In the genomic region with DNA sequence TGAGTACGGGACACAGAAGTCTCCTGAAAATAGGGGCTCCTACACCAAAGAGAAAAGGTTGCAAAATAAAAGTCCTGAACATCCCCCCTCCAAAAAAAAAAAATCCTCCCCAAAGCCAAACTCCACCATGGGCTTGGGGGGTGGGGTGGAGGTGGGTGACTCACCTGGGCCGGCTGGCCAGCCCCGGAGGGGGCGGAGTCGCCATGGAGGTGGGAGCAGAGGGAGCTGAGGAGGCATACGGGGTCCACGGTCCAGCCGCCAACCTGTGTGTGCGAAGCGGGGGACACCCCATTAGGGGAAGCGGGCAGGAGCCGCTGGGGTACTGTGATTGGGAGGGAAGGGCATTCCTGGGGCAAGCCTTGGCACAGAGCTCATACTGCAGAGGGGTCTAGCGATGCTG, we compare ENCODE assay signal across 22 cellular contexts. TPM values are rescaled to one million over a fixed set of nuclear protein-coding genes. Genes with fewer than 3 reads are reported as not detected.
A peak's percentile ranks its signal among the peaks of the same experiment; 100 is the strongest.
DNase-seq lines count a peak whose midpoint lies in the region; ATAC-seq, FAIRE-seq and TF ChIP-seq lines count a peak whose summit lies in the region.
"Had no signal": no experiment of that assay in that cellular context is flagged by ENCODE, and none has a peak within 500 bp of the region (broad histone marks: within the 10 kb centered on the region; RNA-seq: fewer than 3 reads in every experiment).

No MANE protein-coding gene starts in this region.

- no peak for TF ChIP-seq POLR2A in H1 (IDR thresholded peaks at IDR 0.05; ENCODE audit: control extremely low read depth in 1 of 2, low read depth in 2 of 2, low read length in 2 of 2)

- H2BK20ac ChIP-seq in H1 (ENCODE audit: low read length) = no peak overlapping the region

- no peak overlapping the region for H2BK5ac ChIP-seq in H1 (ENCODE audit: low read depth, low read length)
- H2BK5ac ChIP-seq in neuronal stem cell (ENCODE audit: low read length) = no peak overlapping the region

- H3K4me1 ChIP-seq in GM23338 (ENCODE audit: insufficient read depth) (peaks cover 31% of the 10 kb centered on the region), HUES6 (ENCODE audit: control insufficient read depth, insufficient read depth, low read length) (peaks cover 43% of the 10 kb centered on the region), H1 (replicated peaks in 1 of 4; ENCODE audit: control insufficient read depth in 3 of 4, insufficient read depth in 4 of 4, low read length in 3 of 4) (peaks cover 13 to 33% (median 20%) of the 10 kb centered on the region in 4 experiments), neuronal stem cell (ENCODE audit: control insufficient read depth in 2 of 2, insufficient read depth in 1 of 2, low read depth in 1 of 2, low read length in 2 of 2) (peaks cover 27 to 36% of the 10 kb centered on the region in 2 donors)
- H3K4me1 ChIP-seq: HAP-1 had no signal

- no peak overlapping the region for H3K27ac Mint-ChIP-seq in GM23338
- no peak overlapping the region for H3K27ac Mint-ChIP-seq in activated T-helper 1 cell treated with anti-CD3 and anti-CD28 coated beads, Interleukin-12 subunit alpha, Interleukin-12 subunit beta, Interleukin-2, Interleukin-4 antibody, amounts not matched to agents 30 ng/mL and 10 ng/mL and 1 ng/mL, durations not matched to agents 14 hours and 24 hours and 36 hours
- H3K27ac Mint-ChIP-seq: CD4-positive, CD25-positive, alpha-beta regulatory T cell; CD8-positive, alpha-beta memory T cell had no signal

- H3K9me2 ChIP-seq in GM23338 (ENCODE audit: insufficient read depth) = no peaks in the 10 kb centered on the region

- no peak for TF ChIP-seq RAD21 in H1 (IDR thresholded peaks at IDR 0.05 in 1 of 2, conservative IDR thresholded peaks at IDR 0.05 in 1 of 2; ENCODE audit: low read depth in 2 of 2, low read length in 2 of 2)

- H4K8ac ChIP-seq in H1 (ENCODE audit: extremely low read depth, insufficient read depth, low read length) = no peak overlapping the region
- H4K8ac ChIP-seq in neuronal stem cell (ENCODE audit: low read depth, low read length) = no peak overlapping the region

- FAIRE-seq in H1 (lab: Jason Lieb, UNC) = no peak
- FAIRE-seq: A204.1, D721Med, G401.6, GM12891, GM19239, K562 had no signal

- no peak overlapping the region for H2BK12ac ChIP-seq in H1 (ENCODE audit: low read depth, low read length)
- H2BK12ac ChIP-seq in neuronal stem cell (ENCODE audit: low read length) = no peak overlapping the region

- CTCF ChIA-PET in H1 (lab: Charles Lee; ENCODE audit: partially characterized antibody) = interaction anchor here (0.6 to 5.3 kb wide), 10 partner anchors 8 to 93 kb away, joined by 3 to 65 read pairs (median 27); partner anchors contain the start of gene SRCIN1

- H3K9ac ChIP-seq in HUES6 (ENCODE audit: low read length) (no peak overlapping the region), H1 (replicated peaks in 1 of 4; ENCODE audit: extremely low read depth in 1 of 4, low read depth in 3 of 4, low read length in 3 of 4) (no peak overlapping the region), neuronal stem cell (ENCODE audit: low read depth, low read length, poor library complexity) (no peak overlapping the region)

- H3K4me3 Mint-ChIP-seq in GM23338 = peak overlapping the region; percentile 67; the same call in 1 of the 3 replicates
- H3K4me3 Mint-ChIP-seq in activated T-helper 1 cell treated with anti-CD3 and anti-CD28 coated beads, Interleukin-12 subunit alpha, Interleukin-12 subunit beta, Interleukin-2, Interleukin-4 antibody, amounts not matched to agents 30 ng/mL and 10 ng/mL and 1 ng/mL, durations not matched to agents 14 hours and 24 hours and 36 hours = no peak overlapping the region
- H3K4me3 Mint-ChIP-seq: CD4-positive, CD25-positive, alpha-beta regulatory T cell had no signal

- H3K18ac ChIP-seq in H1 (ENCODE audit: extremely low read depth, low read length) (no peak overlapping the region), neuronal stem cell (ENCODE audit: low read length) (no peak overlapping the region)

- no peaks in the 10 kb centered on the region for H3K79me1 ChIP-seq in H1 (ENCODE audit: low read depth, low read length)
- no peaks in the 10 kb centered on the region for H3K79me1 ChIP-seq in neuronal stem cell (ENCODE audit: low read depth, low read length)

- H3K36me3 Mint-ChIP-seq in GM23338 (ENCODE audit: low read depth) = no peaks in the 10 kb centered on the region
- H3K36me3 Mint-ChIP-seq in activated T-helper 1 cell treated with anti-CD3 and anti-CD28 coated beads, Interleukin-12 subunit alpha, Interleukin-12 subunit beta, Interleukin-2, Interleukin-4 antibody, amounts not matched to agents 30 ng/mL and 10 ng/mL and 1 ng/mL, durations not matched to agents 14 hours and 24 hours and 36 hours (ENCODE audit: low read depth) = no peaks in the 10 kb centered on the region

- H3K4me1 Mint-ChIP-seq in GM23338 = peaks cover 37% of the 10 kb centered on the region
- peaks cover 5% of the 10 kb centered on the region for H3K4me1 Mint-ChIP-seq in activated T-helper 1 cell treated with anti-CD3 and anti-CD28 coated beads, Interleukin-12 subunit alpha, Interleukin-12 subunit beta, Interleukin-2, Interleukin-4 antibody, amounts not matched to agents 30 ng/mL and 10 ng/mL and 1 ng/mL, durations not matched to agents 14 hours and 24 hours and 36 hours (ENCODE audit: low read depth)

- H2AFZ ChIP-seq in GM23338 (no peak overlapping the region), H1 (ENCODE audit: low read length) (no peak overlapping the region), neuronal stem cell (ENCODE audit: low read length) (no peak overlapping the region)

- H3K4me3 ChIP-seq in GM23338 = no peak overlapping the region
- H3K4me3 ChIP-seq in HUES6 (ENCODE audit: low read depth, low read length) = peak overlapping the region; percentile 25; the same call in 1 of the 2 replicates
- no peak overlapping the region for H3K4me3 ChIP-seq in H1 (ENCODE audit: extremely low read depth in 1 of 4, insufficient read depth in 2 of 4, low read depth in 3 of 4, low read length in 4 of 4)
- H3K4me3 ChIP-seq in neuronal stem cell (ENCODE audit: low read length in 2 of 2) = no peak overlapping the region
- H3K4me3 ChIP-seq: HAP-1, K562 had no signal

- no peak overlapping the region for H3K56ac ChIP-seq in H1 (replicated peaks; ENCODE audit: insufficient read length, low read depth, low read length)

- peak; percentile 4; the same call in 1 of the 3 replicates for ATAC-seq in GM23338
- ATAC-seq in GM21723 (IDR thresholded peaks at IDR 0.05; ENCODE audit: unreplicated experiment) = no peak
- no peak for ATAC-seq in GM19452 (IDR thresholded peaks at IDR 0.05; ENCODE audit: unreplicated experiment)
- ATAC-seq: K562 had no signal

- H2BK15ac ChIP-seq in H1 (ENCODE audit: low read length) (no peak overlapping the region), neuronal stem cell (ENCODE audit: low read length) (no peak overlapping the region)

- peaks cover 12% of the 10 kb centered on the region; the same call in 1 of the 2 replicates for H3K23me2 ChIP-seq in H1 (ENCODE audit: low read depth, low read length)

- no peak for TF ChIP-seq EP300 in H1 (IDR thresholded peaks at IDR 0.05; ENCODE audit: borderline replicate concordance in 1 of 2, low read depth in 2 of 2, low read length in 2 of 2)

- H2BK120ac ChIP-seq in H1 (replicated peaks; ENCODE audit: low read depth, low read length) (no peak overlapping the region), neuronal stem cell (ENCODE audit: low read depth, low read length) (no peak overlapping the region)

- H2AK5ac ChIP-seq in H1 (ENCODE audit: low read depth, low read length) (no peak overlapping the region), neuronal stem cell (ENCODE audit: low read depth, low read length) (peak overlapping the region; percentile 22)

- H3K27ac ChIP-seq in GM23338 (ENCODE audit: low read depth) (no peak overlapping the region), HUES6 (ENCODE audit: low read depth, low read length) (no peak overlapping the region), H1 (ENCODE audit: low read depth, low read length) (no peak overlapping the region), neuronal stem cell (replicated peaks; ENCODE audit: low read length) (no peak overlapping the region)

- H3K4me2 ChIP-seq in GM23338 (peak overlapping the region; percentile 27; the same call in 1 of the 2 replicates), H1 (ENCODE audit: insufficient read depth in 1 of 2, low read depth in 2 of 2, low read length in 2 of 2) (peak overlapping the region; percentile 10 to 54; a peak in 3 of 4 replicates), neuronal stem cell (ENCODE audit: insufficient read depth, low read length, poor library complexity, severe bottlenecking) (no peak overlapping the region)

- TF ChIP-seq CTCF in GM23338 (conservative IDR thresholded peaks at IDR 0.05; ENCODE audit: low read depth in 2 of 2) = no peak
- TF ChIP-seq CTCF in H1 (IDR thresholded peaks at IDR 0.05; ENCODE audit: control extremely low read depth in 1 of 3, insufficient read depth in 1 of 3, low read depth in 1 of 3, low read length in 3 of 3) = no peak

- no peak overlapping the region for H3K4ac ChIP-seq in H1 (replicated peaks; ENCODE audit: insufficient read length, low read depth, low read length)
- H3K4ac ChIP-seq in neuronal stem cell (ENCODE audit: low read length) = no peak overlapping the region

- H4K20me1 ChIP-seq in GM23338 (replicated peaks; ENCODE audit: insufficient read depth) = peaks cover 6% of the 10 kb centered on the region
- H4K20me1 ChIP-seq in H1 (replicated peaks in 1 of 2; ENCODE audit: control insufficient read depth in 1 of 2, insufficient read depth in 2 of 2, low read length in 2 of 2) = peaks cover 9 to 29% of the 10 kb centered on the region in 2 experiments

- H3K9me3 ChIP-seq in HUES6 (ENCODE audit: control insufficient read depth, insufficient read depth, low read depth, low read length) (no peaks in the 10 kb centered on the region), H1 (ENCODE audit: insufficient read depth in 2 of 2, low read depth in 1 of 2, low read length in 1 of 2) (no peaks in the 10 kb centered on the region), neuronal stem cell (replicated peaks in 1 of 2; ENCODE audit: control insufficient read depth in 2 of 2, insufficient read depth in 1 of 2, low read depth in 1 of 2, low read length in 2 of 2) (no peaks in the 10 kb centered on the region)
- H3K9me3 ChIP-seq: BE2C, HAP-1 had no signal

- DNase-seq in GM23338 (ENCODE audit: low spot score) (no peak), H1 (ENCODE audit: low read depth in 1 of 2, low spot score in 2 of 2) (no peak), neuronal stem cell (ENCODE audit: low spot score) (no peak)
- DNase-seq in activated T-helper 1 cell treated with anti-CD3 and anti-CD28 coated beads, Interleukin-12 subunit alpha, Interleukin-12 subunit beta, Interleukin-2, Interleukin-4 antibody, amounts not matched to agents 30 ng/mL and 10 ng/mL and 1 ng/mL, durations not matched to agents 14 hours and 24 hours and 36 hours (ENCODE audit: low spot score) = no peak
- DNase-seq: ACHN; BE2C; C1 segment of cervical spinal cord; CD4-positive, CD25-positive, alpha-beta regulatory T cell; CD8-positive, alpha-beta memory T cell; COR-L47; GOT3; IMR-90 had no signal

- H4K91ac ChIP-seq in H1 (replicated peaks; ENCODE audit: insufficient read length, low read length) (no peak overlapping the region), neuronal stem cell (ENCODE audit: low read depth, low read length, poor library complexity) (no peak overlapping the region)

- H3F3A ChIP-seq in GM23338 (replicated peaks; ENCODE audit: low read depth) = peaks cover 10% of the 10 kb centered on the region; the same call in 1 of the 2 replicates

- H3K79me2 ChIP-seq in GM23338 (replicated peaks; ENCODE audit: insufficient read depth) (no peaks in the 10 kb centered on the region), H1 (ENCODE audit: control insufficient read depth in 1 of 2, insufficient read depth in 2 of 2, low read length in 2 of 2) (no peaks in the 10 kb centered on the region)

- peaks cover 92% of the 10 kb centered on the region for H3K27me3 Mint-ChIP-seq in GM23338 (ENCODE audit: insufficient read depth, low read depth, poor library complexity)
- peaks cover 73% of the 10 kb centered on the region for H3K27me3 Mint-ChIP-seq in activated T-helper 1 cell treated with anti-CD3 and anti-CD28 coated beads, Interleukin-12 subunit alpha, Interleukin-12 subunit beta, Interleukin-2, Interleukin-4 antibody, amounts not matched to agents 30 ng/mL and 10 ng/mL and 1 ng/mL, durations not matched to agents 14 hours and 24 hours and 36 hours (ENCODE audit: insufficient read depth)

- H3K36me3 ChIP-seq in GM23338 (ENCODE audit: insufficient read depth) = no peaks in the 10 kb centered on the region
- H3K36me3 ChIP-seq in HUES6 (ENCODE audit: control insufficient read depth, insufficient read depth, low read length) = no peaks in the 10 kb centered on the region
- H3K36me3 ChIP-seq in H1 (ENCODE audit: control insufficient read depth in 2 of 4, insufficient read depth in 4 of 4, low read length in 3 of 4) = no peaks in the 10 kb centered on the region
- H3K36me3 ChIP-seq in neuronal stem cell (replicated peaks in 1 of 2; ENCODE audit: control insufficient read depth in 2 of 2, insufficient read depth in 2 of 2, low read length in 2 of 2) = no peaks in the 10 kb centered on the region
- H3K36me3 ChIP-seq: BE2C, HAP-1 had no signal

- H4K5ac ChIP-seq in H1 (ENCODE audit: insufficient read length, low read depth, low read length) = no peak overlapping the region

- no peak overlapping the region for H3K14ac ChIP-seq in H1 (ENCODE audit: insufficient read length)
- H3K14ac ChIP-seq in neuronal stem cell (ENCODE audit: low read length) = no peak overlapping the region

- intact Hi-C loops in activated T-helper 1 cell treated with anti-CD3 and anti-CD28 coated beads, Interleukin-12 subunit alpha, Interleukin-12 subunit beta, Interleukin-2, Interleukin-4 antibody, amounts not matched to agents 30 ng/mL and 10 ng/mL and 1 ng/mL, durations not matched to agents 14 hours and 24 hours and 36 hours (cut with micrococcal nuclease) = loop anchor here (10.0 kb wide), 1 partner anchor 830 kb away; the partner anchor contains the start of gene HNF1B

- H3K27me3 ChIP-seq in GM23338 (ENCODE audit: insufficient read depth) (peaks cover 99% of the 10 kb centered on the region), HUES6 (ENCODE audit: control insufficient read depth, insufficient read depth, low read length) (peaks cover 94% of the 10 kb centered on the region), H1 (replicated peaks in 1 of 4; ENCODE audit: control insufficient read depth in 3 of 4, extremely low read depth in 1 of 4, insufficient read depth in 3 of 4, low read length in 3 of 4) (peaks cover 50 to 97% (median 95%) of the 10 kb centered on the region in 4 experiments), neuronal stem cell (ENCODE audit: control insufficient read depth in 3 of 3, insufficient read depth in 3 of 3, low read depth in 1 of 3, low read length in 3 of 3) (peaks cover 0 to 52% (median 8%) of the 10 kb centered on the region in 3 experiments)

- H3K9me3 Mint-ChIP-seq in GM23338 = no peaks in the 10 kb centered on the region
- no peaks in the 10 kb centered on the region for H3K9me3 Mint-ChIP-seq in activated T-helper 1 cell treated with anti-CD3 and anti-CD28 coated beads, Interleukin-12 subunit alpha, Interleukin-12 subunit beta, Interleukin-2, Interleukin-4 antibody, amounts not matched to agents 30 ng/mL and 10 ng/mL and 1 ng/mL, durations not matched to agents 14 hours and 24 hours and 36 hours
- H3K9me3 Mint-ChIP-seq: CD8-positive, alpha-beta memory T cell had no signal

- no peak overlapping the region for H3K23ac ChIP-seq in H1 (ENCODE audit: insufficient read length)
- no peak overlapping the region for H3K23ac ChIP-seq in neuronal stem cell (ENCODE audit: low read depth, low read length, poor library complexity)

- POLR2A ChIA-PET in H1 (lab: Charles Lee; ENCODE audit: partially characterized antibody) = interaction anchor here (0.7 to 2.0 kb wide), 5 partner anchors 8 to 95 kb away, joined by 3 to 6 read pairs (median 4); no protein-coding TSS in a partner anchor

- WGBS in H1 (ENCODE audit: extremely low coverage in 1 of 2, insufficient coverage in 1 of 2, insufficient read length in 1 of 2, insufficient replicate concordance in 2 of 2, low coverage in 1 of 2, low lambda C conversion rate in 2 of 2, missing lambda C conversion rate in 1 of 2), 2 experiments = 24% methylated on average over 13 of the region's 13 CpGs; no CpG with 5 or more reads in 1 of the 2 experiments
- no CpG with 5 or more reads among the region's 13 CpGs for WGBS in neuronal stem cell (ENCODE audit: extremely low coverage in 2 of 2, insufficient read length in 2 of 2, insufficient replicate concordance in 1 of 2), 2 donors

RNA-seq across cellular contexts. Expression of gene SRCIN1, which starts 31.0 kb away (rescaled TPM):
- total RNA-seq in GM23338 (2014; rRNA removed; shearing (Covaris generic)) = 1.3 and 2.2 TPM in 2 replicates
- polyA plus RNA-seq in GM23338 (2016; fragmentation: Nextera tagmentation; extraction: Ambion mirVana) (0.87 TPM in 2 replicates), H1 (2011; rRNA removed) (2.8 and 4.2 TPM in 2 replicates)
- 3.8 and 4.1 TPM in 2 replicates for total RNA-seq in H1 (2021; fragmentation: NEBNext Ultra II Directional; extraction: Animal tissue kit (Norgen Biotek cat#: 25700))
- polyA plus RNA-seq in H1 (2011; cell fraction: cytosol; rRNA removed) = 2.3 TPM
- polyA plus RNA-seq in H1 (2011; cell fraction: nucleus; rRNA removed) = 14.3 TPM
- 5.2 to 6.7 TPM (median 6.1 TPM) in 4 replicates for polyA plus RNA-seq in H1 (2012, experiment 1 of 2)
- 2.0 TPM for polyA plus RNA-seq in H1 (2012, experiment 2 of 2)
- polyA plus RNA-seq in H1 (2013, experiment 1 of 2) = 1.7 TPM
- 1.3 TPM for polyA plus RNA-seq in H1 (2013, experiment 2 of 2)
- polyA minus RNA-seq in H1 (2011; rRNA and poly(A)+ RNA removed) = 2.0 and 3.7 TPM in 2 replicates
- polyA minus RNA-seq in H1 (2011; cell fraction: cytosol; rRNA and poly(A)+ RNA removed) = 5.5 TPM
- 9.6 TPM for polyA minus RNA-seq in H1 (2011; cell fraction: nucleus; rRNA and poly(A)+ RNA removed)
- 7.3 TPM for polyA plus RNA-seq in neuronal stem cell (2013, experiment 1 of 2)
- polyA plus RNA-seq in neuronal stem cell (2013, experiment 2 of 2) = 7.4 TPM
- 0.22 and 0.44 TPM in 2 replicates for total RNA-seq in activated T-helper 1 cell treated with anti-CD3 and anti-CD28 coated beads, Interleukin-12 subunit alpha, Interleukin-12 subunit beta, Interleukin-2, Interleukin-4 antibody, amounts not matched to agents 30 ng/mL and 10 ng/mL and 1 ng/mL, durations not matched to agents 14 hours and 24 hours and 36 hours
- total RNA-seq: CD4-positive, CD25-positive, alpha-beta regulatory T cell; IMR-90 had no signal
- polyA plus RNA-seq: CD4-positive, CD25-positive, alpha-beta regulatory T cell; CD8-positive, alpha-beta memory T cell; IMR-90 had no signal
